8 cellular contexts compared by ENCODE assay signal in the genomic region with DNA sequence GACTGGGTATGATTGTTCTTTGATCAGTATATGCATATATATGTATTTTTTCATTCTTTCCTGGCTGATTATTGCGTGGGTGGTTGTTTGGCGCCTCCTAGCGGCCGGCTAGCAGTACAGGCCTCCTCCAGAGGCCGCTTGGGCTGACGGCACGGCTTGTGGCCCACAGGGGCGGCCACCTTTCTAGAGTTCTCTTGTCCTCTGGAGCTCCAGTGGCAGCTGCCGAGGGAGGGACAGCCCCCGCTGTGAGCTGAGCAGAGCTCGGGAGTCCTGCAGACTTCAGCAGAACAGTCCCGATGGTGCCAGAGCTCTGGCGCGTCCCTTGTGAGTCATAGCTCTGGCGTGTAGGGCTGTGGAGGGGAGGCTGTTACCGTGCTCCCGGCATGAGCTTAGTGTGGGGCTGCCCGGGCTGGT.
DNase-seq lines count a peak whose midpoint lies in the region; ATAC-seq and TF ChIP-seq lines count a peak whose summit lies in the region.

No MANE protein-coding gene starts in this region.

- no peaks in the 10 kb centered on the region; the same call in 1 of the 2 replicates for H3K36me3 ChIP-seq in ES-I3 (ENCODE audit: insufficient read depth, low read length)
- no peaks in the 10 kb centered on the region for H3K36me3 ChIP-seq in OCI-LY1 (ENCODE audit: insufficient read depth, low read length)

- peak overlapping the region; percentile 2; the same call in 1 of the 2 replicates for H3K9ac ChIP-seq in ES-I3 (ENCODE audit: low read depth, low read length)
- no peak overlapping the region for H3K9ac ChIP-seq in OCI-LY1 (ENCODE audit: low read length)

- H3K27me3 ChIP-seq in OCI-LY1 (ENCODE audit: insufficient read depth, low read length) = no peaks in the 10 kb centered on the region

- H3K9me2 ChIP-seq in OCI-LY1 (ENCODE audit: low read depth, low read length) = no peaks in the 10 kb centered on the region

- DNase-seq in activated T-helper 1 cell treated with Interleukin-2 at 50 U/mL for 16 hours (ENCODE audit: low read depth) (peak; percentile 49), globus pallidus (ENCODE audit: low spot score) (peak; percentile 26), retinal pigment epithelial cell (ENCODE audit: low read depth) (peak; percentile 14), NCI-H774 (lab: John Stamatoyannopoulos, UW) (no peak), SIG-M5 (lab: John Stamatoyannopoulos, UW) (no peak)

- H3K4me1 ChIP-seq in ES-I3 (ENCODE audit: insufficient read depth, low read length) (no peaks in the 10 kb centered on the region), OCI-LY1 (ENCODE audit: insufficient read depth, low read length, severe bottlenecking) (no peaks in the 10 kb centered on the region)

- no peak overlapping the region for H2AFZ ChIP-seq in OCI-LY1 (ENCODE audit: low read length)

- no peaks in the 10 kb centered on the region for H3K79me2 ChIP-seq in OCI-LY1 (ENCODE audit: insufficient read depth, low read length)

- H3K4me3 ChIP-seq in OCI-LY1 (ENCODE audit: low read depth, low read length, poor library complexity, severe bottlenecking) (no peak overlapping the region), retinal pigment epithelial cell (ENCODE audit: low read length) (no peak overlapping the region)

- H3F3A ChIP-seq in OCI-LY1 (ENCODE audit: insufficient read depth, low read length) = no peaks in the 10 kb centered on the region

- H4K20me1 ChIP-seq in OCI-LY1 (ENCODE audit: insufficient read depth, low read length) = no peaks in the 10 kb centered on the region

- peak; percentile 96 for TF ChIP-seq CTCF in OCI-LY1 (IDR thresholded peaks at IDR 0.05; ENCODE audit: low read length)
- peak; percentile 53 for TF ChIP-seq CTCF in retinal pigment epithelial cell (conservative IDR thresholded peaks at IDR 0.05; ENCODE audit: low read depth, low read length)

- no peak for ATAC-seq in HG03039 (IDR thresholded peaks at IDR 0.05; ENCODE audit: unreplicated experiment)

- H3K9me3 ChIP-seq in ES-I3 (ENCODE audit: control insufficient read depth, insufficient read depth, low read length) (no peaks in the 10 kb centered on the region), OCI-LY1 (ENCODE audit: low read length) (no peaks in the 10 kb centered on the region)

- no peak overlapping the region for H3K27ac ChIP-seq in OCI-LY1 (ENCODE audit: low read depth, low read length, poor library complexity, severe bottlenecking)

- 0 out of 2 replicates have a peak overlapping the region, but pooled peaks have one; percentile 22 for H3K4me2 ChIP-seq in OCI-LY1 (ENCODE audit: low read length)

Comparison
In these comparisons a context has a peak if more than half of its experiments do, and no peak if none do; other contexts are left out.
1. DNase-seq: peak in activated T-helper 1 cell treated with Interleukin-2 at 50 U/mL for 16 hours (single experiment), globus pallidus (single experiment) and retinal pigment epithelial cell (single experiment); none in NCI-H774 (single experiment) and SIG-M5 (single experiment).